8 cellular contexts compared by ENCODE assay signal in genomic region chr21:41926068-41926806, GRCh38. TPM values are rescaled to one million over a fixed set of nuclear protein-coding genes. Genes with fewer than 3 reads are reported as not detected.
DNase-seq lines count a peak whose midpoint lies in the region; ATAC-seq, FAIRE-seq and TF ChIP-seq lines count a peak whose summit lies in the region.
"Had no signal": no experiment of that assay in that cellular context is flagged by ENCODE, and none has a peak within 500 bp of the region (broad histone marks: within the 10 kb centered on the region; RNA-seq: fewer than 3 reads in every experiment).

No MANE protein-coding gene starts in this region.

- dilution Hi-C loops in keratinocyte (cut with MboI; ENCODE audit: extremely low pct_ligation_motif_present, low sequenced_read_pairs) = no loop called here

- no peak for TF ChIP-seq RAD21 in K562 (CRISPR knock-in tag; conservative IDR thresholded peaks at IDR 0.05 in 1 of 2, IDR thresholded peaks at IDR 0.05 in 1 of 2)

- no peak for TF ChIP-seq EP300 in K562 (IDR thresholded peaks at IDR 0.05; ENCODE audit: low read length)

- H3K27me3 ChIP-seq in RWPE2 (ENCODE audit: insufficient read depth, poor library complexity, severe bottlenecking) (no peaks in the 10 kb centered on the region), K562 (ENCODE audit: control insufficient read depth in 2 of 2, insufficient read depth in 2 of 2, low read length in 2 of 2) (no peaks in the 10 kb centered on the region), keratinocyte (ENCODE audit: control insufficient read depth, extremely low read depth, insufficient read depth, low read length) (no peaks in the 10 kb centered on the region)

- intact Hi-C loops in K562 (cut with micrococcal nuclease) = no loop called here

- POLR2A ChIA-PET in K562 (lab: Yijun Ruan, JAX) = interaction anchor here (1.0 to 1.6 kb wide), 2 partner anchors 11 to 15 kb away, joined by 3 to 4 read pairs; no protein-coding TSS in a partner anchor

- H3K4me3 ChIP-seq in RWPE2 (ENCODE audit: severe bottlenecking) (peak overlapping the region; percentile 26), K562 (no peak overlapping the region), keratinocyte (ENCODE audit: control insufficient read depth in 2 of 3, extremely low read depth in 1 of 3, insufficient read depth in 2 of 3, low read depth in 1 of 3, low read length in 3 of 3) (peak overlapping the region in 2 of 3 experiments; percentile 61 to 77)

- no peaks in the 10 kb centered on the region for H3K36me3 ChIP-seq in RWPE2 (ENCODE audit: low read depth)
- H3K36me3 ChIP-seq in K562 (ENCODE audit: control insufficient read depth, insufficient read depth, low read length) = no peaks in the 10 kb centered on the region
- peaks cover 0 to 5% of the 10 kb centered on the region in 2 experiments for H3K36me3 ChIP-seq in keratinocyte (ENCODE audit: control insufficient read depth in 2 of 2, extremely low read depth in 1 of 2, insufficient read depth in 2 of 2, low read length in 2 of 2)

- H3K79me2 ChIP-seq in K562 (ENCODE audit: control insufficient read depth, insufficient read depth, low read length) (no peaks in the 10 kb centered on the region; the same call in 2 of the 3 replicates), keratinocyte (ENCODE audit: control insufficient read depth, insufficient read depth, low read length) (peaks cover 49% of the 10 kb centered on the region)

- H4K20me1 ChIP-seq in K562 (replicated peaks; ENCODE audit: control insufficient read depth, insufficient read depth, low read length) = 0 out of 2 replicates have a peak, but pooled peaks cover 5% of the 10 kb centered on the region
- no peaks in the 10 kb centered on the region for H4K20me1 ChIP-seq in keratinocyte (ENCODE audit: control insufficient read depth, extremely low read depth, insufficient read depth, low read length)

- H2AFZ ChIP-seq in K562 (ENCODE audit: low read depth, low read length) (no peak overlapping the region), keratinocyte (ENCODE audit: control insufficient read depth, low read length) (peak overlapping the region; percentile 82)

- H3K27ac ChIP-seq in RWPE2 (ENCODE audit: poor library complexity, severe bottlenecking) = peak overlapping the region; percentile 59
- no peak overlapping the region for H3K27ac ChIP-seq in K562 (ENCODE audit: extremely low read depth, low read depth, low read length)
- peak overlapping the region; percentile 82 for H3K27ac ChIP-seq in keratinocyte (ENCODE audit: control insufficient read depth, insufficient read depth, low read length)

- ATAC-seq in GM18498 (IDR thresholded peaks at IDR 0.05; ENCODE audit: unreplicated experiment) = peak; percentile 63
- ATAC-seq in HG03025 (IDR thresholded peaks at IDR 0.05; ENCODE audit: low FRiP score, unreplicated experiment) = peak; percentile 50
- ATAC-seq in RWPE2 (ENCODE audit: low read depth) = peak; percentile 66
- ATAC-seq in K562 = peak; percentile 51; the same call in 2 of the 3 replicates

- TF ChIP-seq CTCF in RWPE2 (IDR thresholded peaks at IDR 0.05; ENCODE audit: poor library complexity, severe bottlenecking) = no peak
- no peak for TF ChIP-seq CTCF in K562 (IDR thresholded peaks at IDR 0.05 in 2 of 3, conservative IDR thresholded peaks at IDR 0.05 in 1 of 3; ENCODE audit: insufficient read depth in 2 of 3, low read depth in 1 of 3, low read length in 3 of 3)
- no peak for TF ChIP-seq CTCF in keratinocyte (optimal IDR thresholded peaks at IDR 0.05 in 1 of 3, IDR thresholded peaks at IDR 0.05 in 1 of 3, conservative IDR thresholded peaks at IDR 0.05 in 1 of 3; ENCODE audit: extremely low read depth in 1 of 3, insufficient read depth in 2 of 3, low read length in 3 of 3)

- CTCF ChIA-PET in K562 (lab: Yijun Ruan, JAX; ENCODE audit: low intra/inter-chr PET ratio) = no interaction called here

- TF ChIP-seq POLR2A in K562 (conservative IDR thresholded peaks at IDR 0.05) = no peak

- H3K9me1 ChIP-seq in K562 (ENCODE audit: control insufficient read depth, insufficient read depth, low read length) (peaks cover 3% of the 10 kb centered on the region), keratinocyte (ENCODE audit: control insufficient read depth, extremely low read depth, insufficient read depth, low read length) (peaks cover 2% of the 10 kb centered on the region)

- in situ Hi-C loops in K562 (cut with MboI) = no loop called here

- peaks cover 29% of the 10 kb centered on the region for H3K4me1 ChIP-seq in RWPE2 (ENCODE audit: insufficient read depth, poor library complexity, severe bottlenecking)
- peaks cover 0 to 8% of the 10 kb centered on the region in 2 experiments; a peak in 3 of 5 replicates for H3K4me1 ChIP-seq in K562 (replicated peaks in 1 of 2; ENCODE audit: control insufficient read depth in 2 of 2, insufficient read depth in 2 of 2, low read length in 2 of 2)
- H3K4me1 ChIP-seq in keratinocyte (ENCODE audit: control insufficient read depth, extremely low read depth, insufficient read depth, low read length) = peaks cover 34% of the 10 kb centered on the region

- 80% methylated on average over 12 of the region's 12 CpGs for WGBS in K562 (ENCODE audit: insufficient coverage, low coverage, missing lambda C conversion rate)

- H3K4me2 ChIP-seq in K562 (ENCODE audit: insufficient read depth, low read length) = no peak overlapping the region; the same call in 1 of the 2 replicates
- peak overlapping the region; percentile 87 for H3K4me2 ChIP-seq in keratinocyte (ENCODE audit: control insufficient read depth, extremely low read depth, insufficient read depth, low read depth, low read length)

- BruUV-seq in K562 (replicated peaks; lab: Mats Ljungman, UMichigan) = no TSS peak

- no peak overlapping the region for H3K9ac ChIP-seq in K562 (ENCODE audit: insufficient read depth in 1 of 2, low read depth in 2 of 2, low read length in 2 of 2)
- peak overlapping the region; percentile 84 for H3K9ac ChIP-seq in keratinocyte (ENCODE audit: control insufficient read depth, extremely low read depth, insufficient read depth, low read length)

- DNase-seq in RWPE2 (ENCODE audit: low spot score) (no peak), K562 (ENCODE audit: extremely low read depth in 1 of 4, low spot score in 3 of 4) (no peak), keratinocyte (ENCODE audit: low read depth, low spot score) (no peak), NCI-H187 (lab: John Stamatoyannopoulos, UW) (no peak)
- peak; percentile 8 to 21 for DNase-seq in stimulated activated CD4-positive, alpha-beta T cell treated with anti-CD3 and anti-CD28 coated beads, Interleukin-4, amount 100 ng/mL, for 4 hours

- no peaks in the 10 kb centered on the region for H3K9me3 ChIP-seq in RWPE2 (ENCODE audit: severe bottlenecking)
- no peaks in the 10 kb centered on the region for H3K9me3 ChIP-seq in K562 (replicated peaks; ENCODE audit: control insufficient read depth, insufficient read depth, low read depth, low read length)
- H3K9me3 ChIP-seq in keratinocyte (ENCODE audit: control insufficient read depth, low read depth, low read length) = no peaks in the 10 kb centered on the region

- FAIRE-seq in K562 (lab: Jason Lieb, UNC) (no peak), keratinocyte (lab: Jason Lieb, UNC) (peak; percentile 23)
- FAIRE-seq: colon had no signal

RNA-seq across cellular contexts. Expression of gene C2CD2, which starts 27.6 kb away (rescaled TPM):
- total RNA-seq in K562 (2011; cell fraction: chromatin; rRNA removed; ENCODE audit: low replicate concordance) = 87.1 and 96.1 TPM in 2 replicates
- total RNA-seq in K562 (2011; cell fraction: nucleolus; rRNA removed) = 67.0 and 72.4 TPM in 2 replicates
- total RNA-seq in K562 (2011; cell fraction: nucleoplasm; rRNA removed) = 71.8 and 78.2 TPM in 2 replicates
- 15.1 and 20.2 TPM in 2 replicates for total RNA-seq in K562 (2014; rRNA removed)
- total RNA-seq in K562 (2014; rRNA removed; fragmentation: Illumina TruSeq; extraction: Trizol) = 11.6 and 12.1 TPM in 2 replicates
- 14.0 and 14.5 TPM in 2 replicates for total RNA-seq in K562 (2015; rRNA removed; fragmentation: Illumina TruSeq; extraction: Trizol)
- 19.0 and 19.6 TPM in 2 replicates for total RNA-seq in K562 (2021)
- polyA plus RNA-seq in K562 (2011; rRNA removed) = 21.6 and 27.5 TPM in 2 replicates
- polyA plus RNA-seq in K562 (2011; cell fraction: cytosol; rRNA removed) = 17.1 and 20.0 TPM in 2 replicates
- 40.5 and 46.1 TPM in 2 replicates for polyA plus RNA-seq in K562 (2011; cell fraction: nucleus; rRNA removed)
- 8.5 and 9.7 TPM in 2 replicates for polyA plus RNA-seq in K562 (2012)
- polyA plus RNA-seq in K562 (2014; fragmentation: Illumina TruSeq; extraction: Trizol) = 9.1 and 10.9 TPM in 2 replicates
- polyA plus RNA-seq in K562 (2014; fragmentation: Nextera tagmentation; extraction: Ambion mirVana) = 1 to 10 TPM; 1.3 to 1.6 TPM
- 9.5 and 13.5 TPM in 2 replicates for polyA plus RNA-seq in K562 (2014; rRNA removed)
- polyA minus RNA-seq in K562 (2011; rRNA and poly(A)+ RNA removed) = 40.3 and 41.0 TPM in 2 replicates
- polyA minus RNA-seq in K562 (2011; cell fraction: cytosol; rRNA and poly(A)+ RNA removed) = 23.2 and 27.7 TPM in 2 replicates
- polyA minus RNA-seq in K562 (2011; cell fraction: nucleus; rRNA and poly(A)+ RNA removed) = 31.8 and 44.2 TPM in 2 replicates
- 31.9 to 53.3 TPM (median 39.9 TPM) in 3 replicates for polyA plus RNA-seq in keratinocyte
- 5.3 TPM for polyA plus RNA-seq in keratinocyte (2011; ENCODE audit: low read depth)
- polyA plus RNA-seq in keratinocyte (2011; cell fraction: cytosol; rRNA removed) = 18.9 and 22.5 TPM in 2 replicates
- polyA plus RNA-seq in keratinocyte (2011; cell fraction: nucleus; rRNA removed) = 63.6 and 69.3 TPM in 2 replicates
- 10.2 and 34.7 TPM in 2 replicates for polyA plus RNA-seq in keratinocyte (2012; ENCODE audit: low replicate concordance)
- 82.9 to 226 TPM (median 112 TPM) in 3 replicates for polyA minus RNA-seq in keratinocyte
- 41.6 TPM for polyA minus RNA-seq in keratinocyte (2011; cell fraction: cytosol; rRNA and poly(A)+ RNA removed)
- 71.8 and 103 TPM in 2 replicates for polyA minus RNA-seq in keratinocyte (2011; cell fraction: nucleus; rRNA and poly(A)+ RNA removed)

RNA-seq across cellular contexts. Expression of gene PRDM15, which starts 47.1 kb away (rescaled TPM):
- 56.7 and 69.0 TPM in 2 replicates for total RNA-seq in K562 (2011; cell fraction: chromatin; rRNA removed; ENCODE audit: low replicate concordance)
- 33.8 and 45.0 TPM in 2 replicates for total RNA-seq in K562 (2011; cell fraction: nucleolus; rRNA removed)
- total RNA-seq in K562 (2011; cell fraction: nucleoplasm; rRNA removed) = 31.8 and 32.0 TPM in 2 replicates
- total RNA-seq in K562 (2014; rRNA removed) (6.2 and 10.0 TPM in 2 replicates), K562 (2014; rRNA removed; fragmentation: Illumina TruSeq; extraction: Trizol) (2.9 and 4.4 TPM in 2 replicates), K562 (2015; rRNA removed; fragmentation: Illumina TruSeq; extraction: Trizol) (6.0 and 6.6 TPM in 2 replicates), K562 (2021) (7.6 and 9.2 TPM in 2 replicates)
- polyA plus RNA-seq in K562 (2011; rRNA removed) (6.6 and 12.2 TPM in 2 replicates), K562 (2014; fragmentation: Illumina TruSeq; extraction: Trizol) (6.0 and 6.2 TPM in 2 replicates), K562 (2014; fragmentation: Nextera tagmentation; extraction: Ambion mirVana) (1 to 10 TPM in 1 of 2 experiments, under 1 TPM in 1; 0.93 to 1.0 TPM), K562 (2014; rRNA removed) (7.1 and 8.5 TPM in 2 replicates), keratinocyte (5.2 to 8.5 TPM (median 5.6 TPM) in 3 replicates)
- polyA plus RNA-seq in K562 (2011; cell fraction: cytosol; rRNA removed) = 6.8 and 7.5 TPM in 2 replicates
- polyA plus RNA-seq in K562 (2011; cell fraction: nucleus; rRNA removed) = 44.0 and 68.1 TPM in 2 replicates
- polyA plus RNA-seq in K562 (2012) = 6.2 and 6.8 TPM in 2 replicates
- 17.3 and 20.4 TPM in 2 replicates for polyA minus RNA-seq in K562 (2011; rRNA and poly(A)+ RNA removed)
- polyA minus RNA-seq in K562 (2011; cell fraction: cytosol; rRNA and poly(A)+ RNA removed) = 7.4 and 14.3 TPM in 2 replicates
- 15.9 and 23.1 TPM in 2 replicates for polyA minus RNA-seq in K562 (2011; cell fraction: nucleus; rRNA and poly(A)+ RNA removed)
- polyA plus RNA-seq in keratinocyte (2011; ENCODE audit: low read depth) = 3.4 TPM
- polyA plus RNA-seq in keratinocyte (2011; cell fraction: cytosol; rRNA removed) = 2.3 and 3.5 TPM in 2 replicates
- 16.9 and 17.3 TPM in 2 replicates for polyA plus RNA-seq in keratinocyte (2011; cell fraction: nucleus; rRNA removed)
- 4.0 TPM in 2 replicates for polyA plus RNA-seq in keratinocyte (2012; ENCODE audit: low replicate concordance)
- 8.9 to 23.7 TPM (median 13.0 TPM) in 3 replicates for polyA minus RNA-seq in keratinocyte
- 4.4 TPM for polyA minus RNA-seq in keratinocyte (2011; cell fraction: cytosol; rRNA and poly(A)+ RNA removed)
- polyA minus RNA-seq in keratinocyte (2011; cell fraction: nucleus; rRNA and poly(A)+ RNA removed) = 12.7 and 20.5 TPM in 2 replicates

Comparison
In these comparisons a context has a peak if more than half of its experiments do, and no peak if none do; other contexts are left out.
1. DNase-seq: peak in stimulated activated CD4-positive, alpha-beta T cell treated with anti-CD3 and anti-CD28 coated beads, Interleukin-4, amount 100 ng/mL, for 4 hours (2 of 2); none in RWPE2 (single experiment), K562 (0 of 4), keratinocyte (single experiment) and NCI-H187 (0 of 2).
2. Peak in every context shown above with its lines, with median percentiles within 50 percentile points of each other: ATAC-seq.